15 cellular contexts compared by ENCODE assay signal in the genomic region with DNA sequence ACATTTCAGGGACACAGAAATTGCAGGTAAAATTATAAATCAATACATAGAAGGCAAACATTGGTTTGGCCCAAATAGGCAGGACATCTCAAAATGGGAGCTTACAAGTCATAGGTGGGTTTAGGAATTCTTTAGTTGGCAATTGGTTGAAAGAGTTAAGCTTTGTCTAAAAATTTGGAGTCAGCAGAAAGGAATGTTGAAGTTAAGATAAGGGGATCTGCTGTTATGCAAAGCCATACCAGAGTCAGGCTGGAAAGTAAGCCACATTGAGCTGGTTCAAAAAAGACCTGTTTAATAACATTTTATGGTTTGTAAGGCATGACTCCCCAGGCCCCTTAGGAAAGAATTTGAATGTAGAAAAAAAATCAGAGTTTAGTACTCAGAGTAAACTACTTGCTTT.
A peak's percentile ranks its signal among the peaks of the same experiment; 100 is the strongest.
DNase-seq lines count a peak whose midpoint lies in the region; ATAC-seq and TF ChIP-seq lines count a peak whose summit lies in the region.
"Had no signal": no experiment of that assay in that cellular context is flagged by ENCODE, and none has a peak within 500 bp of the region (broad histone marks: within the 10 kb centered on the region; RNA-seq: fewer than 3 reads in every experiment).

No MANE protein-coding gene starts in this region.

- no peak overlapping the region for H3K27ac Mint-ChIP-seq in WTC11

- CTCF ChIA-PET in WTC11 (lab: Charles Lee) = no interaction called here

- H3K36me3 ChIP-seq in upper lobe of left lung = no peaks in the 10 kb centered on the region
- H3K36me3 ChIP-seq: suprapubic skin had no signal

- peaks cover 9% of the 10 kb centered on the region for H3K4me1 Mint-ChIP-seq in WTC11

- no peaks in the 10 kb centered on the region for H3K9me3 ChIP-seq in upper lobe of left lung
- H3K9me3 ChIP-seq: suprapubic skin had no signal

- peak; percentile 26 for DNase-seq in A172 (ENCODE audit: low spot score)
- DNase-seq in GM03348 (ENCODE audit: low spot score) = peak; percentile 33
- DNase-seq in WTC11 (ENCODE audit: low spot score) = no peak
- peak; percentile 7 to 34 for DNase-seq in foreskin keratinocyte
- DNase-seq in upper lobe of left lung = no peak
- no peak for DNase-seq in stimulated activated CD4-positive, alpha-beta T cell treated with anti-CD3 and anti-CD28 coated beads, Interleukin-15, amount 100 ng/mL, for 24 hours
- no peak for DNase-seq in SKM-1 (lab: John Stamatoyannopoulos, UW; ENCODE audit: unreplicated experiment)
- DNase-seq: activated naive CD4-positive, alpha-beta T cell treated with anti-CD3 and anti-CD28 coated beads, Interleukin-2, amount 50 U/mL, for 16 hours; DMS 273 treated with DMSO at 0.1 percent for 48 hours; erythroblast; KBM-7; NCI-H1417 treated with DMSO at 0.1 percent for 48 hours; NCI-H446 had no signal

- no peaks in the 10 kb centered on the region for H3K27me3 ChIP-seq in foreskin keratinocyte
- no peaks in the 10 kb centered on the region for H3K27me3 ChIP-seq in upper lobe of left lung
- H3K27me3 ChIP-seq: suprapubic skin had no signal

- H3K9me3 Mint-ChIP-seq in WTC11 = peaks cover 5% of the 10 kb centered on the region; the same call in 1 of the 2 replicates

- POLR2A ChIA-PET in WTC11 (lab: Charles Lee) = no interaction called here

- no peak for TF ChIP-seq EP300 in upper lobe of left lung (IDR thresholded peaks at IDR 0.05)

- H3K4me1 ChIP-seq in foreskin keratinocyte = no peaks in the 10 kb centered on the region
- no peaks in the 10 kb centered on the region for H3K4me1 ChIP-seq in upper lobe of left lung
- H3K4me1 ChIP-seq: suprapubic skin had no signal

- TF ChIP-seq POLR2A in upper lobe of left lung (IDR thresholded peaks at IDR 0.05) = no peak

- H3K27ac ChIP-seq in foreskin keratinocyte = no peak overlapping the region
- H3K27ac ChIP-seq in upper lobe of left lung = no peak overlapping the region
- H3K27ac ChIP-seq: suprapubic skin had no signal

- no peaks in the 10 kb centered on the region for H3K36me3 Mint-ChIP-seq in WTC11

- ATAC-seq in WTC11 = peak; percentile 43; the same call in 1 of the 2 replicates
- no peak for ATAC-seq in foreskin keratinocyte
- no peak for ATAC-seq in upper lobe of left lung (ENCODE audit: low FRiP score in 2 of 2)
- ATAC-seq in HG03045 (IDR thresholded peaks at IDR 0.05; ENCODE audit: unreplicated experiment) = no peak

- TF ChIP-seq CTCF in WTC11 (IDR thresholded peaks at IDR 0.05) (no peak), foreskin keratinocyte (conservative IDR thresholded peaks at IDR 0.05) (no peak), upper lobe of left lung (IDR thresholded peaks at IDR 0.05) (no peak)

- H3K4me3 ChIP-seq in upper lobe of left lung = no peak overlapping the region
- H3K4me3 ChIP-seq: suprapubic skin had no signal

- H3K27me3 Mint-ChIP-seq in WTC11 (ENCODE audit: low read depth) = no peaks in the 10 kb centered on the region; the same call in 1 of the 2 replicates

- H3K4me3 Mint-ChIP-seq in WTC11 = no peak overlapping the region

TF ChIP-seq in WTC11, 78 proteins besides CTCF, POLR2A, EP300 and RAD21:
- TF ChIP-seq KAT7 (CRISPR knock-in tag; IDR thresholded peaks at IDR 0.05; ENCODE audit: borderline replicate concordance) (no peak), TEAD1 (CRISPR knock-in tag; IDR thresholded peaks at IDR 0.05) (no peak), SMAD4 (CRISPR knock-in tag; IDR thresholded peaks at IDR 0.05) (no peak), FOXP1 (CRISPR knock-in tag; IDR thresholded peaks at IDR 0.05; ENCODE audit: borderline replicate concordance) (no peak), GTF2I (CRISPR knock-in tag; conservative IDR thresholded peaks at IDR 0.05) (no peak), TEAD4 (CRISPR knock-in tag; IDR thresholded peaks at IDR 0.05) (no peak)
- TF ChIP-seq, protein P1, sequence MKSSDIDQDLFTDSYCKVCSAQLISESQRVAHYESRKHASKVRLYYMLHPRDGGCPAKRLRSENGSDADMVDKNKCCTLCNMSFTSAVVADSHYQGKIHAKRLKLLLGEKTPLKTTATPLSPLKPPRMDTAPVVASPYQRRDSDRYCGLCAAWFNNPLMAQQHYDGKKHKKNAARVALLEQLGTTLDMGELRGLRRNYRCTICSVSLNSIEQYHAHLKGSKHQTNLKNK (CRISPR knock-in tag; IDR thresholded peaks at IDR 0.05) = no peak
- TF ChIP-seq, protein P2, sequence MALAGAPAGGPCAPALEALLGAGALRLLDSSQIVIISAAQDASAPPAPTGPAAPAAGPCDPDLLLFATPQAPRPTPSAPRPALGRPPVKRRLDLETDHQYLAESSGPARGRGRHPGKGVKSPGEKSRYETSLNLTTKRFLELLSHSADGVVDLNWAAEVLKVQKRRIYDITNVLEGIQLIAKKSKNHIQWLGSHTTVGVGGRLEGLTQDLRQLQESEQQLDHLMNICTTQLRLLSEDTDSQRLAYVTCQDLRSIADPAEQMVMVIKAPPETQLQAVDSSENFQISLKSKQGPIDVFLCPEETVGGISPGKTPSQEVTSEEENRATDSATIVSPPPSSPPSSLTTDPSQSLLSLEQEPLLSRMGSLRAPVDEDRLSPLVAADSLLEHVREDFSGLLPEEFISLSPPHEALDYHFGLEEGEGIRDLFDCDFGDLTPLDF (CRISPR knock-in tag; IDR thresholded peaks at IDR 0.05) = no peak
- TF ChIP-seq, protein P3, sequence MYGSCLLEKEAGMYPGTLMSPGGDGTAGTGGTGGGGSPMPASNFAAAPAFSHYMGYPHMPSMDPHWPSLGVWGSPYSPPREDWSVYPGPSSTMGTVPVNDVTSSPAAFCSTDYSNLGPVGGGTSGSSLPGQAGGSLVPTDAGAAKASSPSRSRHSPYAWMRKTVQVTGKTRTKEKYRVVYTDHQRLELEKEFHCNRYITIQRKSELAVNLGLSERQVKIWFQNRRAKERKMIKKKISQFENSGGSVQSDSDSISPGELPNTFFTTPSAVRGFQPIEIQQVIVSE (CRISPR knock-in tag; IDR thresholded peaks at IDR 0.05; ENCODE audit: borderline replicate concordance) = no peak

Comparison
In these comparisons a context has a peak if more than half of its experiments do, and no peak if none do; other contexts are left out.
1. DNase-seq: peak in A172 (single experiment), GM03348 (single experiment) and foreskin keratinocyte (2 of 2); none in WTC11 (single experiment), upper lobe of left lung (0 of 2), stimulated activated CD4-positive, alpha-beta T cell treated with anti-CD3 and anti-CD28 coated beads, Interleukin-15, amount 100 ng/mL, for 24 hours (single experiment) and SKM-1 (single experiment).